In genomic region chr2:237488901-237489860, GRCh38 we compare ENCODE assay signal across 10 cellular contexts. TPM values are rescaled to one million over a fixed set of nuclear protein-coding genes. Genes with fewer than 3 reads are reported as not detected.
A peak's percentile ranks its signal among the peaks of the same experiment; 100 is the strongest.
DNase-seq lines count a peak whose midpoint lies in the region; ATAC-seq and TF ChIP-seq lines count a peak whose summit lies in the region.
"Had no signal": no experiment of that assay in that cellular context is flagged by ENCODE, and none has a peak within 500 bp of the region (broad histone marks: within the 10 kb centered on the region; RNA-seq: fewer than 3 reads in every experiment).

No MANE protein-coding gene starts in this region.

- DNase-seq in NCI-H510A treated with DMSO at 0.1 percent for 48 hours (lab: John Stamatoyannopoulos, UW) (peak; percentile 22), NCI-H510A (lab: John Stamatoyannopoulos, UW) (no peak), brain microvascular endothelial cell (no peak), kidney glomerular epithelial cell (lab: John Stamatoyannopoulos, UW) (peak; percentile 76), cerebellar cortex (ENCODE audit: low spot score) (no peak), OCI-M2 (lab: John Stamatoyannopoulos, UW; ENCODE audit: unreplicated experiment) (no peak)
- DNase-seq: activated CD8-positive, alpha-beta memory T cell treated with anti-CD3 and anti-CD28 coated beads, Interleukin-2, amount 50 U/mL, for 48 hours had no signal

- in situ Hi-C loops in brain microvascular endothelial cell (cut with HindIII; ENCODE audit: low pct_ligation_motif_present, low sequenced_read_pairs) = no loop called here

- H3K4me1 ChIP-seq in urinary bladder (ENCODE audit: insufficient read depth) = no peaks in the 10 kb centered on the region

- TF ChIP-seq CTCF in brain microvascular endothelial cell (IDR thresholded peaks at IDR 0.05; ENCODE audit: low read depth, low read length, missing control alignments) = no peak

- H3K4me3 ChIP-seq in brain microvascular endothelial cell (ENCODE audit: low read depth, low read length) (peak overlapping the region; percentile 97), urinary bladder (ENCODE audit: low read depth, low read length) (no peak overlapping the region)

- no peak for ATAC-seq in HG03571 (IDR thresholded peaks at IDR 0.05; ENCODE audit: unreplicated experiment)

- no peaks in the 10 kb centered on the region for H3K27me3 ChIP-seq in brain microvascular endothelial cell (replicated peaks)

- H3K36me3 ChIP-seq in brain microvascular endothelial cell (replicated peaks) (peaks cover 46% of the 10 kb centered on the region), urinary bladder (ENCODE audit: insufficient read depth) (no peaks in the 10 kb centered on the region)

- WGBS in urinary bladder = 65% methylated on average over 6 of the region's 6 CpGs

- H3K27ac ChIP-seq in brain microvascular endothelial cell (peak overlapping the region; percentile 95), urinary bladder (ENCODE audit: low read depth) (peak overlapping the region; percentile 83)

RNA-seq across cellular contexts. Expression of gene MLPH, which starts 2.1 kb away (rescaled TPM):
- 11.7 TPM for total RNA-seq in urinary bladder
- 14.2 TPM for polyA plus RNA-seq in urinary bladder
- total RNA-seq: dermis microvascular lymphatic vessel endothelial cell had no signal

Comparison
In these comparisons a context has a peak if more than half of its experiments do, and no peak if none do; other contexts are left out.
1. DNase-seq: peak in NCI-H510A treated with DMSO at 0.1 percent for 48 hours (single experiment) and kidney glomerular epithelial cell (single experiment); none in NCI-H510A (single experiment), brain microvascular endothelial cell (single experiment), cerebellar cortex (single experiment) and OCI-M2 (single experiment).